8 cellular contexts compared by ENCODE assay signal in the genomic region with DNA sequence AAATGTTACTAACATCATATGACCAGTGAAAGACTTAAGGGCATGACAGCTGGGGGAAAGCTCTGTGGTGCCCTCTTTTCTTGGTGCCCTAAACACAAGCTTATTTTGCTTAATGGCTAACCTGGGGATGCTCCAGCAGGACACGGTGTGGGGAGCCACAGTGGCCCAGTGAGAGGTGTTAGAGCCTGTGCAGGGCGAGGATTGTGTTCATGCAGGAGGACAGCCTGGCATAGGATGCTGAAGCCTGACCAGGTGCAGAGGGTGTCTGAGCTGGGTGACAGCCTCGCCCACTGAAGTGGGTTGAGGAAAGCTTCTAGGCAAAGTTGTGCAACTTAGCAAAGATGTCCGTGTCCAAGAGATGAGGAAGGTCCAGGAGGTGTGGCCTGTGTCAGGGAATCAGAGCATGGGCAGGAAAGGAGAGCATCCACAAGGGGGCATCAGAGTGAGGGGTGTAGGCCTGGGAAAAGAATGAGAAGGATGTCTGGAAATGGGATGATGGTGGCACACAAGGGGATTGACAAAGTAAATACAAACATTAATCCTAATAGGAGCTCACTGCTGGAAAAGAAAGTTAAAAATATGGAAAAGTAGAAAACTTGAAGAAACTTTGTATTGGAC. TPM values are rescaled to one million over a fixed set of nuclear protein-coding genes. Genes with fewer than 3 reads are reported as not detected.
DNase-seq lines count a peak whose midpoint lies in the region; ATAC-seq and TF ChIP-seq lines count a peak whose summit lies in the region.

No MANE protein-coding gene starts in this region.

- H3K4me3 Mint-ChIP-seq in CD4-positive, alpha-beta memory T cell, result no peak overlapping the region

- CTCF ChIA-PET in CD4-positive, alpha-beta memory T cell (lab: Charles Lee; ENCODE audit: partially characterized antibody), result interaction anchor here (0.9 to 5.7 kb wide), 33 partner anchors 9 to 229 kb away, joined by 3 to 84 read pairs (median 4); partner anchors contain the start of gene TRIM38

- in situ Hi-C loops in GM23248 (cut with MboI), result no loop called here

- no peaks in the 10 kb centered on the region for H3K79me2 ChIP-seq in GM23248 (ENCODE audit: insufficient read depth)

- no peak overlapping the region for H2AFZ ChIP-seq in GM23248

- no peaks in the 10 kb centered on the region for H4K20me1 ChIP-seq in GM23248 (ENCODE audit: insufficient read depth)

- H3K27me3 Mint-ChIP-seq in CD4-positive, alpha-beta memory T cell, result peaks cover 0 to under 1% of the 10 kb centered on the region in 2 donors

- no peaks in the 10 kb centered on the region for H3K9me3 ChIP-seq in CD4-positive, alpha-beta memory T cell (ENCODE audit: control insufficient read depth in 1 of 2, low read length in 2 of 2)
- H3K9me3 ChIP-seq in GM23248 (ENCODE audit: low read depth) (no peaks in the 10 kb centered on the region), Peyer's patch (no peaks in the 10 kb centered on the region)

- no peak overlapping the region for H3K4me3 ChIP-seq in CD4-positive, alpha-beta memory T cell (ENCODE audit: low read length in 2 of 2)
- H3K4me3 ChIP-seq in GM23248 (no peak overlapping the region), Peyer's patch (no peak overlapping the region)

- H3K4me1 Mint-ChIP-seq in CD4-positive, alpha-beta memory T cell, result peaks cover 0 to 3% (median 0%) of the 10 kb centered on the region in 4 donors

- H3K4me2 ChIP-seq in GM23248 (ENCODE audit: unreplicated experiment), result no peak overlapping the region

- POLR2A ChIA-PET in CD4-positive, alpha-beta memory T cell (lab: Charles Lee; ENCODE audit: partially characterized antibody), result interaction anchor here (0.9 to 1.0 kb wide), 2 partner anchors 94 to 205 kb away, joined by 3 to 4 read pairs; no protein-coding TSS in a partner anchor

- intact Hi-C loops in CD4-positive, alpha-beta memory T cell (cut with micrococcal nuclease), result loop anchor here (1.0 kb wide), 4 partner anchors 94 to 204 kb away; no protein-coding TSS in a partner anchor

- H3K36me3 Mint-ChIP-seq in CD4-positive, alpha-beta memory T cell, result no peaks in the 10 kb centered on the region
- H3K36me3 Mint-ChIP-seq in activated naive CD4-positive, alpha-beta T cell treated with anti-CD3 and anti-CD28 coated beads, Interleukin-2, amount 50 U/mL, for 72 hours, result peaks cover 0 to 8% of the 10 kb centered on the region in 2 donors

- ATAC-seq in activated naive CD4-positive, alpha-beta T cell treated with anti-CD3 and anti-CD28 coated beads, Interleukin-2, amount 50 U/mL, for 72 hours, result peak; percentile 46 to 75
- no peak for ATAC-seq in HG02840 (IDR thresholded peaks at IDR 0.05; ENCODE audit: low FRiP score, unreplicated experiment)

- no peaks in the 10 kb centered on the region for H3K4me1 ChIP-seq in CD4-positive, alpha-beta memory T cell (ENCODE audit: insufficient read depth, low read length)
- no peaks in the 10 kb centered on the region for H3K4me1 ChIP-seq in GM23248 (ENCODE audit: insufficient read depth)
- H3K4me1 ChIP-seq in Peyer's patch, result no peaks in the 10 kb centered on the region

- H3K9ac ChIP-seq in GM23248, result no peak overlapping the region

- no peaks in the 10 kb centered on the region for H3K27me3 ChIP-seq in CD4-positive, alpha-beta memory T cell (ENCODE audit: insufficient read depth, low read length)
- no peaks in the 10 kb centered on the region for H3K27me3 ChIP-seq in GM23248 (replicated peaks; ENCODE audit: insufficient read depth)
- no peaks in the 10 kb centered on the region for H3K27me3 ChIP-seq in Peyer's patch

- no peaks in the 10 kb centered on the region for H3K9me3 Mint-ChIP-seq in CD4-positive, alpha-beta memory T cell
- H3K9me3 Mint-ChIP-seq in activated naive CD4-positive, alpha-beta T cell treated with anti-CD3 and anti-CD28 coated beads, Interleukin-2, amount 50 U/mL, for 72 hours, result peaks cover 0 to 12% of the 10 kb centered on the region in 2 donors

- no peak for TF ChIP-seq POLR2A in Peyer's patch (IDR thresholded peaks at IDR 0.05)

- 43 to 53% methylated on average over 4 of the region's 4 CpGs for WGBS in GM23248 (ENCODE audit: low coverage in 1 of 2, low lambda C conversion rate in 2 of 2, missing lambda C conversion rate in 2 of 2), 2 experiments

- H3K27ac ChIP-seq in CD4-positive, alpha-beta memory T cell (ENCODE audit: low read depth, low read length), result no peak overlapping the region
- H3K27ac ChIP-seq in GM23248 (no peak overlapping the region), Peyer's patch (no peak overlapping the region)

- no peaks in the 10 kb centered on the region for H3F3A ChIP-seq in GM23248 (ENCODE audit: insufficient read depth)

- H3K27ac Mint-ChIP-seq in CD4-positive, alpha-beta memory T cell, result no peak overlapping the region
- H3K27ac Mint-ChIP-seq in activated naive CD4-positive, alpha-beta T cell treated with anti-CD3 and anti-CD28 coated beads, Interleukin-2, amount 50 U/mL, for 72 hours, result no peak overlapping the region

- H3K9me2 ChIP-seq in GM23248 (ENCODE audit: insufficient read depth), result no peaks in the 10 kb centered on the region

- H3K36me3 ChIP-seq in CD4-positive, alpha-beta memory T cell (ENCODE audit: insufficient read depth, low read length), result no peaks in the 10 kb centered on the region
- no peaks in the 10 kb centered on the region for H3K36me3 ChIP-seq in GM23248 (ENCODE audit: low read depth)
- no peaks in the 10 kb centered on the region for H3K36me3 ChIP-seq in Peyer's patch

- DNase-seq in CD4-positive, alpha-beta memory T cell, result peak; percentile 11 to 40 (median 37)
- DNase-seq in GM23248 (peak; percentile 70), Peyer's patch (peak; percentile 46 to 74 (median 51)), iris pigment epithelial cell (ENCODE audit: low read depth) (peak; percentile 48), cerebellar nuclear complex (lab: John Stamatoyannopoulos, UW) (no peak)
- peak in 1 of 2 donors; percentile 44 for DNase-seq in activated naive CD4-positive, alpha-beta T cell treated with anti-CD3 and anti-CD28 coated beads, Interleukin-2, amount 50 U/mL, for 72 hours (ENCODE audit: low spot score in 2 of 2)
- DNase-seq in stimulated activated CD4-positive, alpha-beta T cell treated with anti-CD3 and anti-CD28 coated beads, TNF-alpha, amount 100 ng/mL, for 48 hours (ENCODE audit: low read depth in 3 of 3), result peak; percentile 19 to 40 (median 23)

- TF ChIP-seq CTCF in Peyer's patch (IDR thresholded peaks at IDR 0.05), result peak in 4 of 6 experiments; percentile 44 to 55 (median 48)

RNA-seq across cellular contexts. Expression of gene SLC17A4, which starts 33.9 kb away (rescaled TPM):
- total RNA-seq in CD4-positive, alpha-beta memory T cell, result not detected
- not detected for polyA plus RNA-seq in CD4-positive, alpha-beta memory T cell
- not detected in 2 replicates for total RNA-seq in GM23248 (2014; rRNA removed; shearing (Covaris generic))
- not detected in 2 replicates for polyA plus RNA-seq in GM23248 (2016; fragmentation: Nextera tagmentation; extraction: Ambion mirVana)
- 10 to 100 TPM in 3 of 4 donors, 1 to 10 TPM in 1; 7.4 to 92.9 (median 70.2) TPM for total RNA-seq in Peyer's patch
- not detected for total RNA-seq in activated naive CD4-positive, alpha-beta T cell treated with anti-CD3 and anti-CD28 coated beads, Interleukin-2, amount 50 U/mL, for 72 hours

RNA-seq across cellular contexts. Expression of gene SLC17A1, which starts 43.4 kb away (rescaled TPM):
- under 1 TPM in 1 of 2 experiments, not detected in 1; 0.19 TPM for total RNA-seq in CD4-positive, alpha-beta memory T cell
- not detected for polyA plus RNA-seq in CD4-positive, alpha-beta memory T cell
- not detected in 2 replicates for total RNA-seq in GM23248 (2014; rRNA removed; shearing (Covaris generic))
- polyA plus RNA-seq in GM23248 (2016; fragmentation: Nextera tagmentation; extraction: Ambion mirVana), result not detected in 2 replicates
- not detected for total RNA-seq in Peyer's patch
- under 1 TPM in 1 of 2 donors, not detected in 1; 0.41 TPM for total RNA-seq in activated naive CD4-positive, alpha-beta T cell treated with anti-CD3 and anti-CD28 coated beads, Interleukin-2, amount 50 U/mL, for 72 hours

Comparison
In these comparisons a context has a peak if more than half of its experiments do, and no peak if none do; other contexts are left out.
1. DNase-seq: peak in CD4-positive, alpha-beta memory T cell (5 of 5), GM23248 (single experiment), Peyer's patch (3 of 3), iris pigment epithelial cell (single experiment) and stimulated activated CD4-positive, alpha-beta T cell treated with anti-CD3 and anti-CD28 coated beads, TNF-alpha, amount 100 ng/mL, for 48 hours (3 of 3); none in cerebellar nuclear complex (0 of 2).